Comparison of ENCODE assay signal across 28 cellular contexts in genomic region chr14:72996916-72997315, GRCh38.
"Had no signal": no experiment of that assay in that cellular context is flagged by ENCODE, and none has a peak within 500 bp of the region (broad histone marks: within the 10 kb centered on the region; RNA-seq: fewer than 3 reads in every experiment).

No MANE protein-coding gene starts in this region.

- H3K4me3 ChIP-seq: ascending aorta, breast epithelium, cardiac muscle cell, colonic mucosa, heart left ventricle had no signal

- H3K9me3 ChIP-seq: ascending aorta, breast epithelium, colonic mucosa, heart left ventricle had no signal

- H3K4me1 Mint-ChIP-seq: activated B cell treated with CpG ODN at 0.5 μM for 24 hours; activated naive CD4-positive, alpha-beta T cell treated with anti-CD3 and anti-CD28 coated beads, Interleukin-2, amount 10 ng/mL, durations not matched to agents 7 days and 5 days; activated naive CD8-positive, alpha-beta T cell treated with anti-CD3 and anti-CD28 coated beads, Interleukin-2, amount 10 ng/mL, durations not matched to agents 7 days and 5 days had no signal

- H3K27me3 Mint-ChIP-seq: activated B cell treated with CpG ODN at 0.5 μM for 24 hours; activated CD8-positive, alpha-beta T cell treated with anti-CD3 and anti-CD28 coated beads for 36 hours; activated naive CD4-positive, alpha-beta T cell treated with anti-CD3 and anti-CD28 coated beads, Interleukin-2, amount 10 ng/mL, durations not matched to agents 7 days and 5 days; activated naive CD8-positive, alpha-beta T cell treated with anti-CD3 and anti-CD28 coated beads, Interleukin-2, amount 10 ng/mL, durations not matched to agents 7 days and 5 days; brain; T-helper 17 cell had no signal

- H3K9me3 Mint-ChIP-seq: activated B cell treated with CpG ODN at 0.5 μM for 24 hours; activated CD8-positive, alpha-beta T cell treated with anti-CD3 and anti-CD28 coated beads for 36 hours; activated naive CD4-positive, alpha-beta T cell treated with anti-CD3 and anti-CD28 coated beads, Interleukin-2, amount 10 ng/mL, durations not matched to agents 7 days and 5 days; activated naive CD4-positive, alpha-beta T cell treated with anti-CD3 and anti-CD28 coated beads, Interleukin-2, amount 50 U/mL, for 72 hours; activated naive CD8-positive, alpha-beta T cell treated with anti-CD3 and anti-CD28 coated beads, Interleukin-2, amount 10 ng/mL, durations not matched to agents 7 days and 5 days; brain; T-helper 2 cell treated with Interferon-gamma antibody and Interleukin-4, amounts not matched to agents 5 μg/mL and 100 μg/mL, for 36 hours had no signal

- H3K4me1 ChIP-seq: ascending aorta, breast epithelium, colonic mucosa had no signal

- H3K27ac ChIP-seq: ascending aorta, breast epithelium, colonic mucosa, heart left ventricle, WERI-Rb-1 had no signal

- H3K4me3 Mint-ChIP-seq: activated B cell treated with CpG ODN at 0.5 μM for 24 hours; activated CD8-positive, alpha-beta T cell treated with anti-CD3 and anti-CD28 coated beads for 36 hours; activated naive CD4-positive, alpha-beta T cell treated with anti-CD3 and anti-CD28 coated beads, Interleukin-2, amount 10 ng/mL, durations not matched to agents 7 days and 5 days; activated naive CD8-positive, alpha-beta T cell treated with anti-CD3 and anti-CD28 coated beads, Interleukin-2, amount 10 ng/mL, durations not matched to agents 7 days and 5 days; brain; T-helper 17 cell; T-helper 2 cell treated with Interferon-gamma antibody and Interleukin-4, amounts not matched to agents 5 μg/mL and 100 μg/mL, for 36 hours had no signal

- H3K36me3 ChIP-seq: breast epithelium, colonic mucosa had no signal

- DNase-seq: activated B cell treated with CpG ODN at 0.5 μM for 24 hours; activated CD4-positive, alpha-beta T cell treated with anti-CD3 and anti-CD28 coated beads for 48 hours; activated CD4-positive, alpha-beta T cell treated with anti-CD3 and anti-CD28 coated beads, Interleukin-2, amount 50 U/mL, for 1 hour; activated CD4-positive, alpha-beta T cell treated with anti-CD3 and anti-CD28 coated beads, Interleukin-2, amount 50 U/mL, for 48 hours; activated CD8-positive, alpha-beta memory T cell treated with anti-CD3 and anti-CD28 coated beads for 24 hours; activated CD8-positive, alpha-beta T cell treated with anti-CD3 and anti-CD28 coated beads for 36 hours; activated gamma-delta T cell; activated naive CD4-positive, alpha-beta T cell; activated naive CD4-positive, alpha-beta T cell treated with anti-CD3 and anti-CD28 coated beads, Interleukin-2, amount 10 ng/mL, durations not matched to agents 7 days and 5 days; activated naive CD8-positive, alpha-beta T cell treated with anti-CD3 and anti-CD28 coated beads, Interleukin-2, amount 10 ng/mL, durations not matched to agents 7 days and 5 days; activated T-cell treated with anti-CD3 and anti-CD28 coated beads, Interleukin-2, amount 50 U/mL, for 48 hours; central memory CD4-positive, alpha-beta T cell; cerebellar nuclear complex; colonic mucosa; effector CD8-positive, alpha-beta T cell; foreskin fibroblast; heart left ventricle; T-helper 17 cell; T1000; WERI-Rb-1 had no signal

- H3K27me3 ChIP-seq: ascending aorta, breast epithelium, cardiac muscle cell, colonic mucosa, heart left ventricle had no signal

- H3K27ac Mint-ChIP-seq: activated B cell treated with CpG ODN at 0.5 μM for 24 hours; activated CD8-positive, alpha-beta T cell treated with anti-CD3 and anti-CD28 coated beads for 36 hours; activated naive CD4-positive, alpha-beta T cell treated with anti-CD3 and anti-CD28 coated beads, Interleukin-2, amount 10 ng/mL, durations not matched to agents 7 days and 5 days; activated naive CD4-positive, alpha-beta T cell treated with anti-CD3 and anti-CD28 coated beads, Interleukin-2, amount 50 U/mL, for 72 hours; activated naive CD8-positive, alpha-beta T cell treated with anti-CD3 and anti-CD28 coated beads, Interleukin-2, amount 10 ng/mL, durations not matched to agents 7 days and 5 days; brain; T-helper 17 cell; T-helper 2 cell treated with Interferon-gamma antibody and Interleukin-4, amounts not matched to agents 5 μg/mL and 100 μg/mL, for 36 hours had no signal

- ATAC-seq: activated CD4-positive, CD25-positive, alpha-beta regulatory T cell treated with anti-CD3 and anti-CD28 coated beads, Interleukin-2, amount 50 U/mL, for 24 hours; activated CD8-positive, alpha-beta T cell treated with anti-CD3 and anti-CD28 coated beads for 36 hours; activated naive CD4-positive, alpha-beta T cell treated with anti-CD3 and anti-CD28 coated beads, Interleukin-2, amount 50 U/mL, for 72 hours; esophagus mucosa; heart left ventricle; T-helper 17 cell had no signal
